In the genomic region with DNA sequence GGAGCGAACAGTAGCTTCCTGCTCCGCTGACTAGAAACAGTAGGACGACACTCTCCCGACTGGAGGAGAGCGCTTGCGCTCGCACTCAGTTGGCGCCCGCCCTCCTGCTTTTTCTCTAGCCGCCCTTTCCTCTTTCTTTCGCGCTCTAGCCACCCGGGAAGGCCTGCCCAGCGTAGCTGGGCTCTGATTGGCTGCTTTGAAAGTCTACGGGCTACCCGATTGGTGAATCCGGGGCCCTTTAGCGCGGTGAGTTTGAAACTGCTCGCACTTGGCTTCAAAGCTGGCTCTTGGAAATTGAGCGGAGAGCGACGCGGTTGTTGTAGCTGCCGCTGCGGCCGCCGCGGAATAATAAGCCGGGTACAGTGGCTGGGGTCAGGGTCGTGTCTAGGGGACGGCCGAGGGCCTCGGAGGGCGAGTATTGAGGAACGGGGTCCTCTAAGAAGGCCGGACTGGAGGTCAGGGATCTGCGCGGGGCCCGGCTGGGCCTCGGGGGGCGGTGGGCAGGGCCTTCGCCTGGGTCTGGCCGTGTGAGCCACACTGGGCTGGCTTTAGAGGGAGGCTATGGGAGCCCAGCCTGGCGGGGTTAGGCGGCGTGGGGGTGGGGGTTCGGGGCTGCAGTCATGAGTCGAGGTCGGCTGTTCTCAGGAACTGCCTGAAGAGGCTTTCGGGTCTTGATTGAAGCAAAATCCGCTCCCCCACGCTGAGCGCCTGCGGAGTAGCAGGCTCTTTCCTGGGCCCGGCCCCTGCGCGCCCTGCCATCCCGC, we compare ENCODE assay signal across 1 cellular context.
TF ChIP-seq lines count a peak whose summit lies in the region.

Gene CDK1 (plus strand): TSS at position 265 of the 764 bp plus-strand sequence. CDS start 1,688 bp downstream, outside the sequence.

TF ChIP-seq in GM12878, 131 proteins besides CTCF, POLR2A, EP300 and RAD21 (continued from another document and continues in another):
- TF ChIP-seq SMC3 (IDR thresholded peaks at IDR 0.05; ENCODE audit: borderline replicate concordance, low read length): no peak
- TF ChIP-seq SMAD1 (IDR thresholded peaks at IDR 0.05; ENCODE audit: low read depth, partially characterized antibody): no peak
- TF ChIP-seq RB1 (IDR thresholded peaks at IDR 0.05; ENCODE audit: borderline replicate concordance): peak; percentile 100
- no peak for TF ChIP-seq ZNF687 (IDR thresholded peaks at IDR 0.05)
- peak; percentile 54; the same call in 1 of the 2 replicates for TF ChIP-seq SPI1 (IDR thresholded peaks at IDR 0.05; ENCODE audit: borderline replicate concordance, insufficient read depth, low read depth, low read length)
- TF ChIP-seq ZZZ3 (IDR thresholded peaks at IDR 0.05; ENCODE audit: control insufficient read depth, insufficient read length, low read depth): no peak
- 0 out of 2 replicates have a peak, but pooled peaks have one; percentile 6 for TF ChIP-seq RUNX3 (IDR thresholded peaks at IDR 0.05; ENCODE audit: low read length)
- TF ChIP-seq, protein P1, sequence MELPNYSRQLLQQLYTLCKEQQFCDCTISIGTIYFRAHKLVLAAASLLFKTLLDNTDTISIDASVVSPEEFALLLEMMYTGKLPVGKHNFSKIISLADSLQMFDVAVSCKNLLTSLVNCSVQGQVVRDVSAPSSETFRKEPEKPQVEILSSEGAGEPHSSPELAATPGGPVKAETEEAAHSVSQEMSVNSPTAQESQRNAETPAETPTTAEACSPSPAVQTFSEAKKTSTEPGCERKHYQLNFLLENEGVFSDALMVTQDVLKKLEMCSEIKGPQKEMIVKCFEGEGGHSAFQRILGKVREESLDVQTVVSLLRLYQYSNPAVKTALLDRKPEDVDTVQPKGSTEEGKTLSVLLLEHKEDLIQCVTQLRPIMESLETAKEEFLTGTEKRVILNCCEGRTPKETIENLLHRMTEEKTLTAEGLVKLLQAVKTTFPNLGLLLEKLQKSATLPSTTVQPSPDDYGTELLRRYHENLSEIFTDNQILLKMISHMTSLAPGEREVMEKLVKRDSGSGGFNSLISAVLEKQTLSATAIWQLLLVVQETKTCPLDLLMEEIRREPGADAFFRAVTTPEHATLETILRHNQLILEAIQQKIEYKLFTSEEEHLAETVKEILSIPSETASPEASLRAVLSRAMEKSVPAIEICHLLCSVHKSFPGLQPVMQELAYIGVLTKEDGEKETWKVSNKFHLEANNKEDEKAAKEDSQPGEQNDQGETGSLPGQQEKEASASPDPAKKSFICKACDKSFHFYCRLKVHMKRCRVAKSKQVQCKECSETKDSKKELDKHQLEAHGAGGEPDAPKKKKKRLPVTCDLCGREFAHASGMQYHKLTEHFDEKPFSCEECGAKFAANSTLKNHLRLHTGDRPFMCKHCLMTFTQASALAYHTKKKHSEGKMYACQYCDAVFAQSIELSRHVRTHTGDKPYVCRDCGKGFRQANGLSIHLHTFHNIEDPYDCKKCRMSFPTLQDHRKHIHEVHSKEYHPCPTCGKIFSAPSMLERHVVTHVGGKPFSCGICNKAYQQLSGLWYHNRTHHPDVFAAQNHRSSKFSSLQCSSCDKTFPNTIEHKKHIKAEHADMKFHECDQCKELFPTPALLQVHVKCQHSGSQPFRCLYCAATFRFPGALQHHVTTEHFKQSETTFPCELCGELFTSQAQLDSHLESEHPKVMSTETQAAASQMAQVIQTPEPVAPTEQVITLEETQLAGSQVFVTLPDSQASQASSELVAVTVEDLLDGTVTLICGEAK (IDR thresholded peaks at IDR 0.05; ENCODE audit: borderline replicate concordance): no peak
- TF ChIP-seq NFIC (IDR thresholded peaks at IDR 0.05; ENCODE audit: low read depth, low read length): no peak
- TF ChIP-seq SMARCA5 (IDR thresholded peaks at IDR 0.05): no peak
- TF ChIP-seq, protein P2, sequence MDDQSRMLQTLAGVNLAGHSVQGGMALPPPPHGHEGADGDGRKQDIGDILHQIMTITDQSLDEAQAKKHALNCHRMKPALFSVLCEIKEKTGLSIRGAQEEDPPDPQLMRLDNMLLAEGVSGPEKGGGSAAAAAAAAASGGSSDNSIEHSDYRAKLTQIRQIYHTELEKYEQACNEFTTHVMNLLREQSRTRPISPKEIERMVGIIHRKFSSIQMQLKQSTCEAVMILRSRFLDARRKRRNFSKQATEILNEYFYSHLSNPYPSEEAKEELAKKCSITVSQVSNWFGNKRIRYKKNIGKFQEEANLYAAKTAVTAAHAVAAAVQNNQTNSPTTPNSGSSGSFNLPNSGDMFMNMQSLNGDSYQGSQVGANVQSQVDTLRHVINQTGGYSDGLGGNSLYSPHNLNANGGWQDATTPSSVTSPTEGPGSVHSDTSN (IDR thresholded peaks at IDR 0.05; ENCODE audit: insufficient replicate concordance, low read depth, low read length): no peak
- peak; percentile 63; the same call in 2 of the 3 replicates for TF ChIP-seq POU2F2 (IDR thresholded peaks at IDR 0.05; ENCODE audit: borderline replicate concordance, low read depth, low read length)
- TF ChIP-seq RBBP5 (conservative IDR thresholded peaks at IDR 0.05): no peak
- TF ChIP-seq MEF2B (IDR thresholded peaks at IDR 0.05; ENCODE audit: partially characterized antibody, poor library complexity, severe bottlenecking): no peak
- no peak for TF ChIP-seq MEF2A (IDR thresholded peaks at IDR 0.05; ENCODE audit: insufficient read depth, low read depth, low read length)
- TF ChIP-seq ZNF622 (IDR thresholded peaks at IDR 0.05): no peak
- TF ChIP-seq, protein P3, sequence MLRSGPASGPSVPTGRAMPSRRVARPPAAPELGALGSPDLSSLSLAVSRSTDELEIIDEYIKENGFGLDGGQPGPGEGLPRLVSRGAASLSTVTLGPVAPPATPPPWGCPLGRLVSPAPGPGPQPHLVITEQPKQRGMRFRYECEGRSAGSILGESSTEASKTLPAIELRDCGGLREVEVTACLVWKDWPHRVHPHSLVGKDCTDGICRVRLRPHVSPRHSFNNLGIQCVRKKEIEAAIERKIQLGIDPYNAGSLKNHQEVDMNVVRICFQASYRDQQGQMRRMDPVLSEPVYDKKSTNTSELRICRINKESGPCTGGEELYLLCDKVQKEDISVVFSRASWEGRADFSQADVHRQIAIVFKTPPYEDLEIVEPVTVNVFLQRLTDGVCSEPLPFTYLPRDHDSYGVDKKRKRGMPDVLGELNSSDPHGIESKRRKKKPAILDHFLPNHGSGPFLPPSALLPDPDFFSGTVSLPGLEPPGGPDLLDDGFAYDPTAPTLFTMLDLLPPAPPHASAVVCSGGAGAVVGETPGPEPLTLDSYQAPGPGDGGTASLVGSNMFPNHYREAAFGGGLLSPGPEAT (IDR thresholded peaks at IDR 0.05; ENCODE audit: low read depth): peak; percentile 88
- TF ChIP-seq KDM1A (IDR thresholded peaks at IDR 0.05; ENCODE audit: borderline replicate concordance): no peak
- TF ChIP-seq, protein P4, sequence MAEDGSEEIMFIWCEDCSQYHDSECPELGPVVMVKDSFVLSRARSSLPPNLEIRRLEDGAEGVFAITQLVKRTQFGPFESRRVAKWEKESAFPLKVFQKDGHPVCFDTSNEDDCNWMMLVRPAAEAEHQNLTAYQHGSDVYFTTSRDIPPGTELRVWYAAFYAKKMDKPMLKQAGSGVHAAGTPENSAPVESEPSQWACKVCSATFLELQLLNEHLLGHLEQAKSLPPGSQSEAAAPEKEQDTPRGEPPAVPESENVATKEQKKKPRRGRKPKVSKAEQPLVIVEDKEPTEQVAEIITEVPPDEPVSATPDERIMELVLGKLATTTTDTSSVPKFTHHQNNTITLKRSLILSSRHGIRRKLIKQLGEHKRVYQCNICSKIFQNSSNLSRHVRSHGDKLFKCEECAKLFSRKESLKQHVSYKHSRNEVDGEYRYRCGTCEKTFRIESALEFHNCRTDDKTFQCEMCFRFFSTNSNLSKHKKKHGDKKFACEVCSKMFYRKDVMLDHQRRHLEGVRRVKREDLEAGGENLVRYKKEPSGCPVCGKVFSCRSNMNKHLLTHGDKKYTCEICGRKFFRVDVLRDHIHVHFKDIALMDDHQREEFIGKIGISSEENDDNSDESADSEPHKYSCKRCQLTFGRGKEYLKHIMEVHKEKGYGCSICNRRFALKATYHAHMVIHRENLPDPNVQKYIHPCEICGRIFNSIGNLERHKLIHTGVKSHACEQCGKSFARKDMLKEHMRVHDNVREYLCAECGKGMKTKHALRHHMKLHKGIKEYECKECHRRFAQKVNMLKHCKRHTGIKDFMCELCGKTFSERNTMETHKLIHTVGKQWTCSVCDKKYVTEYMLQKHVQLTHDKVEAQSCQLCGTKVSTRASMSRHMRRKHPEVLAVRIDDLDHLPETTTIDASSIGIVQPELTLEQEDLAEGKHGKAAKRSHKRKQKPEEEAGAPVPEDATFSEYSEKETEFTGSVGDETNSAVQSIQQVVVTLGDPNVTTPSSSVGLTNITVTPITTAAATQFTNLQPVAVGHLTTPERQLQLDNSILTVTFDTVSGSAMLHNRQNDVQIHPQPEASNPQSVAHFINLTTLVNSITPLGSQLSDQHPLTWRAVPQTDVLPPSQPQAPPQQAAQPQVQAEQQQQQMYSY (CRISPR knock-in tag; IDR thresholded peaks at IDR 0.05): no peak
- TF ChIP-seq, protein P5, sequence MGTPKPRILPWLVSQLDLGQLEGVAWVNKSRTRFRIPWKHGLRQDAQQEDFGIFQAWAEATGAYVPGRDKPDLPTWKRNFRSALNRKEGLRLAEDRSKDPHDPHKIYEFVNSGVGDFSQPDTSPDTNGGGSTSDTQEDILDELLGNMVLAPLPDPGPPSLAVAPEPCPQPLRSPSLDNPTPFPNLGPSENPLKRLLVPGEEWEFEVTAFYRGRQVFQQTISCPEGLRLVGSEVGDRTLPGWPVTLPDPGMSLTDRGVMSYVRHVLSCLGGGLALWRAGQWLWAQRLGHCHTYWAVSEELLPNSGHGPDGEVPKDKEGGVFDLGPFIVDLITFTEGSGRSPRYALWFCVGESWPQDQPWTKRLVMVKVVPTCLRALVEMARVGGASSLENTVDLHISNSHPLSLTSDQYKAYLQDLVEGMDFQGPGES (IDR thresholded peaks at IDR 0.05): peak; percentile 39; the same call in 1 of the 2 replicates
- TF ChIP-seq IRF4 (IDR thresholded peaks at IDR 0.05; ENCODE audit: low read depth, low read length): peak; percentile 51
- TF ChIP-seq GATAD2B (conservative IDR thresholded peaks at IDR 0.05; ENCODE audit: low read depth): peak; percentile 73
- no peak for TF ChIP-seq NFXL1 (IDR thresholded peaks at IDR 0.05; ENCODE audit: borderline replicate concordance)
- TF ChIP-seq MTA2 (IDR thresholded peaks at IDR 0.05; ENCODE audit: low read depth): no peak
- TF ChIP-seq ZSCAN29 (IDR thresholded peaks at IDR 0.05): no peak
- TF ChIP-seq ELK1 (IDR thresholded peaks at IDR 0.05; ENCODE audit: low read depth, low read length): 0 out of 2 replicates have a peak, but pooled peaks have one; percentile 63
- TF ChIP-seq ZBTB11 (CRISPR knock-in tag; IDR thresholded peaks at IDR 0.05): no peak
- peak; percentile 63 for TF ChIP-seq KLF5 (IDR thresholded peaks at IDR 0.05; ENCODE audit: partially characterized antibody)
